In genomic region chr1:16080422-16081150, GRCh38 we compare ENCODE assay signal across 27 cellular contexts. TPM values are rescaled to one million over a fixed set of nuclear protein-coding genes. Genes with fewer than 3 reads are reported as not detected.
DNase-seq lines count a peak whose midpoint lies in the region; ATAC-seq and TF ChIP-seq lines count a peak whose summit lies in the region.
"Had no signal": no experiment of that assay in that cellular context is flagged by ENCODE, and none has a peak within 500 bp of the region (broad histone marks: within the 10 kb centered on the region; RNA-seq: fewer than 3 reads in every experiment).

No MANE protein-coding gene starts in this region.

- H3K4me1 Mint-ChIP-seq in central memory CD8-positive, alpha-beta T cell: peaks cover 14% of the 10 kb centered on the region

- H3K4me3 ChIP-seq in SK-N-SH (ENCODE audit: low read depth in 2 of 2, low read length in 1 of 2) (no peak overlapping the region), Panc1 (ENCODE audit: low read depth in 2 of 2, low read length in 2 of 2) (no peak overlapping the region), stomach (no peak overlapping the region), PC-9 (no peak overlapping the region)
- H3K4me3 ChIP-seq: BLaER1 treated with 17β-estradiol and CSF1 and Interleukin-3, amounts not matched to agents 10 nM and 100 nM; GM12878; GM23248; SK-N-MC had no signal

- H3K27ac ChIP-seq in SK-N-SH (ENCODE audit: low read depth in 2 of 2, low read length in 1 of 2): no peak overlapping the region
- peak overlapping the region; percentile 59 for H3K27ac ChIP-seq in Panc1 (ENCODE audit: low read length)
- H3K27ac ChIP-seq in stomach: no peak overlapping the region
- H3K27ac ChIP-seq in PC-9: no peak overlapping the region
- H3K27ac ChIP-seq: BLaER1 treated with 17β-estradiol and CSF1 and Interleukin-3, amounts not matched to agents 10 nM and 100 nM; GM23248; SK-N-MC had no signal

- no peak for TF ChIP-seq POLR2A in stomach (IDR thresholded peaks at IDR 0.05)

- peak overlapping the region; percentile 71 for H3K27ac Mint-ChIP-seq in central memory CD8-positive, alpha-beta T cell (ENCODE audit: low read depth)
- H3K27ac Mint-ChIP-seq: H9, IgD-negative memory B cell had no signal

- H2AFZ ChIP-seq in SK-N-SH (ENCODE audit: low read depth) (no peak overlapping the region), PC-9 (no peak overlapping the region)
- H2AFZ ChIP-seq: GM23248 had no signal

- ATAC-seq in SK-N-SH treated with all-trans-retinoic acid at 6 μM for 48 hours: no peak
- no peak for ATAC-seq in Panc1
- ATAC-seq in central memory CD8-positive, alpha-beta T cell (replicated peaks; ENCODE audit: extremely low read depth, poor library complexity, severe bottlenecking): no peak
- ATAC-seq in GM18861 (IDR thresholded peaks at IDR 0.05; ENCODE audit: unreplicated experiment): no peak
- no peak for ATAC-seq in GM19397 (IDR thresholded peaks at IDR 0.05; ENCODE audit: unreplicated experiment)
- ATAC-seq: GM12878 had no signal

- H3K9me3 ChIP-seq in SK-N-SH (no peaks in the 10 kb centered on the region), Panc1 (ENCODE audit: control insufficient read depth, insufficient read depth, low read depth, low read length) (no peaks in the 10 kb centered on the region), stomach (no peaks in the 10 kb centered on the region), PC-9 (ENCODE audit: insufficient read depth, low read depth) (no peaks in the 10 kb centered on the region)
- H3K9me3 ChIP-seq: BLaER1 treated with 17β-estradiol and CSF1 and Interleukin-3, amounts not matched to agents 10 nM and 100 nM; Caco-2 had no signal

- H3K9ac ChIP-seq in SK-N-SH: no peak overlapping the region
- H3K9ac ChIP-seq: BLaER1 treated with 17β-estradiol and CSF1 and Interleukin-3, amounts not matched to agents 10 nM and 100 nM; GM23248 had no signal

- TF ChIP-seq CTCF in SK-N-SH (IDR thresholded peaks at IDR 0.05): no peak
- no peak for TF ChIP-seq CTCF in Panc1 (IDR thresholded peaks at IDR 0.05)
- TF ChIP-seq CTCF in stomach (IDR thresholded peaks at IDR 0.05): no peak
- no peak for TF ChIP-seq CTCF in PC-9 (conservative IDR thresholded peaks at IDR 0.05)

- no peak for DNase-seq in SK-N-SH
- DNase-seq in Panc1 (ENCODE audit: low read depth, low spot score): no peak
- DNase-seq in central memory CD8-positive, alpha-beta T cell (ENCODE audit: low spot score in 2 of 2): no peak
- DNase-seq in stomach: peak; percentile 68
- DNase-seq in PC-9: no peak
- DNase-seq: Caco-2; CD4-positive, alpha-beta memory T cell; DMS 273 treated with DMSO at 0.1 percent for 48 hours; DND-41; GM23248; H9; MV-4-11; NCI-H1105 treated with DMSO at 0.1 percent for 48 hours; NCI-H2029 treated with DMSO at 0.1 percent for 48 hours; NCI-H2171; NCI-H345; NCI-H524; NCI-H774; NK-92 treated with Interleukin-12 subunit alpha and Interleukin-12 subunit beta, amount 100 ng/mL, for 24 hours; Right ventricle myocardium superior had no signal

- H3K4me2 ChIP-seq in SK-N-SH (no peak overlapping the region), PC-9 (no peak overlapping the region)
- H3K4me2 ChIP-seq: BLaER1 treated with 17β-estradiol and CSF1 and Interleukin-3, amounts not matched to agents 10 nM and 100 nM had no signal

- no peaks in the 10 kb centered on the region for H3K27me3 ChIP-seq in SK-N-SH (ENCODE audit: insufficient read depth)
- H3K27me3 ChIP-seq in Panc1 (ENCODE audit: control insufficient read depth, insufficient read depth, low read length): no peaks in the 10 kb centered on the region
- no peaks in the 10 kb centered on the region for H3K27me3 ChIP-seq in stomach
- no peaks in the 10 kb centered on the region for H3K27me3 ChIP-seq in PC-9 (ENCODE audit: insufficient read depth, low read depth)
- H3K27me3 ChIP-seq: BLaER1 treated with 17β-estradiol and CSF1 and Interleukin-3, amounts not matched to agents 10 nM and 100 nM had no signal

- no peak overlapping the region for H3K4me3 Mint-ChIP-seq in central memory CD8-positive, alpha-beta T cell
- H3K4me3 Mint-ChIP-seq: CD4-positive, alpha-beta memory T cell; H9; IgD-negative memory B cell had no signal

- TF ChIP-seq EP300 in SK-N-SH (IDR thresholded peaks at IDR 0.05; ENCODE audit: borderline replicate concordance in 1 of 2, low read depth in 1 of 2, low read length in 1 of 2) (no peak), stomach (IDR thresholded peaks at IDR 0.05) (no peak)

- H4K20me1 ChIP-seq in SK-N-SH (ENCODE audit: insufficient read depth) (no peaks in the 10 kb centered on the region), PC-9 (ENCODE audit: insufficient read depth) (no peaks in the 10 kb centered on the region)

- in situ Hi-C loops in Panc1 (cut with HindIII; ENCODE audit: low pct_unique_long_range_greater_than_20kb, low sequenced_read_pairs): no loop called here

- H3K79me2 ChIP-seq in SK-N-SH (ENCODE audit: insufficient read depth): no peaks in the 10 kb centered on the region
- no peaks in the 10 kb centered on the region for H3K79me2 ChIP-seq in PC-9 (ENCODE audit: low read depth)

- WGBS in SK-N-SH (ENCODE audit: low lambda C conversion rate): 91% methylated on average over 5 of the region's 5 CpGs
- WGBS in stomach, 5 donors: 68 to 80% (median 73%) methylated on average over 5 of the region's 5 CpGs

- intact Hi-C loops in Panc1 (cut with micrococcal nuclease; ENCODE audit: unreplicated experiment): no loop called here
- intact Hi-C loops in stomach (cut with DNase I; ENCODE audit: low total_unique reads): loop anchor here (5.0 kb wide), 1 partner anchor 162 kb away; no protein-coding TSS in a partner anchor
- intact Hi-C loops in PC-9 (cut with micrococcal nuclease; ENCODE audit: unreplicated experiment): no loop called here

- H3K9me2 ChIP-seq in SK-N-SH: no peaks in the 10 kb centered on the region
- no peaks in the 10 kb centered on the region for H3K9me2 ChIP-seq in PC-9 (ENCODE audit: insufficient read depth)

- H3K4me1 ChIP-seq in SK-N-SH (ENCODE audit: control insufficient read depth in 1 of 2, insufficient read depth in 2 of 2, low read depth in 1 of 2, low read length in 1 of 2) (peaks cover 12 to 16% of the 10 kb centered on the region in 2 experiments; a peak in 3 of 4 replicates), Panc1 (ENCODE audit: control insufficient read depth, insufficient read depth, low read length) (peaks cover 47% of the 10 kb centered on the region), stomach (peaks cover 7 to 26% (median 20%) of the 10 kb centered on the region in 4 donors), PC-9 (replicated peaks; ENCODE audit: insufficient read depth) (peaks cover 68% of the 10 kb centered on the region)

- H3K36me3 ChIP-seq in SK-N-SH (replicated peaks in 1 of 2; ENCODE audit: control insufficient read depth in 1 of 2, insufficient read depth in 2 of 2, low read length in 1 of 2) (no peaks in the 10 kb centered on the region), Panc1 (ENCODE audit: control insufficient read depth, insufficient read depth, low read length) (no peaks in the 10 kb centered on the region), stomach (no peaks in the 10 kb centered on the region), PC-9 (ENCODE audit: low read depth) (no peaks in the 10 kb centered on the region)
- H3K36me3 ChIP-seq: BLaER1 treated with 17β-estradiol and CSF1 and Interleukin-3, amounts not matched to agents 10 nM and 100 nM had no signal

- no TSS peak for BruUV-seq in Panc1 (replicated peaks; lab: Mats Ljungman, UMichigan)
- BruUV-seq in PC-9 (replicated peaks; lab: Mats Ljungman, UMichigan): no TSS peak

- no peaks in the 10 kb centered on the region for H3K9me3 Mint-ChIP-seq in central memory CD8-positive, alpha-beta T cell
- H3K9me3 Mint-ChIP-seq: CD4-positive, alpha-beta memory T cell; H9; IgD-negative memory B cell had no signal

- no peak for TF ChIP-seq RAD21 in SK-N-SH (IDR thresholded peaks at IDR 0.05; ENCODE audit: low read length)

- H3K36me3 Mint-ChIP-seq in central memory CD8-positive, alpha-beta T cell (ENCODE audit: insufficient read depth): peaks cover 2% of the 10 kb centered on the region
- H3K36me3 Mint-ChIP-seq: CD4-positive, alpha-beta memory T cell had no signal

- H3F3A ChIP-seq in SK-N-SH (replicated peaks; ENCODE audit: insufficient read depth) (peaks cover 23% of the 10 kb centered on the region), PC-9 (ENCODE audit: insufficient read depth, low read depth) (peaks cover 34% of the 10 kb centered on the region)

- POLR2A ChIA-PET in SK-N-SH (lab: Yijun Ruan, JAX) (no interaction called here), Panc1 (lab: Charles Lee) (interaction anchor here (0.6 kb wide), 2 partner anchors 40 to 276 kb away, joined by 5 to 6 read pairs; no protein-coding TSS in a partner anchor), PC-9 (lab: Charles Lee; ENCODE audit: unreplicated experiment) (no interaction called here)

- CTCF ChIA-PET in SK-N-SH (lab: Yijun Ruan, JAX) (interaction anchor here (0.6 to 12.3 kb wide), 20 partner anchors 9 to 285 kb away, joined by 3 to 513 read pairs (median 12); partner anchors contain the start of genes EPHA2 and FAM131C), Panc1 (lab: Charles Lee) (interaction anchor here (0.7 to 2.7 kb wide), 2 partner anchors 53 to 106 kb away, joined by 3 to 25 read pairs; no protein-coding TSS in a partner anchor), PC-9 (lab: Charles Lee) (interaction anchor here (0.6 to 0.7 kb wide), 2 partner anchors 112 to 164 kb away, joined by 3 to 5 read pairs; no protein-coding TSS in a partner anchor)

- H3K27me3 Mint-ChIP-seq in central memory CD8-positive, alpha-beta T cell: no peaks in the 10 kb centered on the region
- H3K27me3 Mint-ChIP-seq: CD4-positive, alpha-beta memory T cell had no signal

RNA-seq across cellular contexts. Expression of gene FAM131C, which starts 7.1 kb away (rescaled TPM):
- polyA plus RNA-seq in SK-N-SH (2012; rRNA removed): 0.97 and 1.6 TPM in 2 replicates
- 0.71 and 1.2 TPM in 2 replicates for polyA plus RNA-seq in SK-N-SH (2012; cell fraction: cytosol; rRNA removed)
- 0.95 and 2.1 TPM in 2 replicates for polyA plus RNA-seq in SK-N-SH (2012; cell fraction: nucleus; rRNA removed)
- total RNA-seq in Panc1 (2021; ENCODE audit: unreplicated experiment): 3.4 TPM
- polyA plus RNA-seq in Panc1 (2012; ENCODE audit: insufficient read length): 6.9 TPM
- total RNA-seq in stomach: not detected
- under 1 TPM in 2 of 3 donors, not detected in 1; 0.35 to 0.37 TPM for polyA plus RNA-seq in stomach
- total RNA-seq in PC-9 (2021): 7.4 and 12.3 TPM in 2 replicates
- total RNA-seq: CD4-positive, alpha-beta memory T cell; GM12878 had no signal
- polyA plus RNA-seq: IgD-negative memory B cell had no signal

RNA-seq across cellular contexts. Expression of gene CLCNKB, which starts 37.0 kb away (rescaled TPM):
- polyA plus RNA-seq in SK-N-SH (2012; rRNA removed) (0.37 and 0.41 TPM in 2 replicates), stomach (under 1 TPM; 0.19 to 0.60 (median 0.31) TPM)
- 0.18 and 0.25 TPM in 2 replicates for polyA plus RNA-seq in SK-N-SH (2012; cell fraction: cytosol; rRNA removed)
- polyA plus RNA-seq in SK-N-SH (2012; cell fraction: nucleus; rRNA removed): 2.0 and 2.4 TPM in 2 replicates
- total RNA-seq in Panc1 (2021; ENCODE audit: unreplicated experiment) (not detected), stomach (under 1 TPM in 1 of 5 donors, not detected in 4; 0.92 TPM), PC-9 (2021) (1.1 and 1.9 TPM in 2 replicates)
- not detected for polyA plus RNA-seq in Panc1 (2012; ENCODE audit: insufficient read length)
- total RNA-seq: Caco-2; CD4-positive, alpha-beta memory T cell; GM12878; GM23248 had no signal
- polyA plus RNA-seq: CD4-positive, alpha-beta memory T cell; GM23248; IgD-negative memory B cell had no signal

RNA-seq across cellular contexts. Expression of gene CLCNKA, which starts 58.8 kb away (rescaled TPM):
- polyA plus RNA-seq in SK-N-SH (2012; rRNA removed) (0.03 TPM in 2 replicates), stomach (1 to 10 TPM; 2.7 to 6.0 (median 3.9) TPM)
- polyA plus RNA-seq in SK-N-SH (2012; cell fraction: cytosol; rRNA removed): 0.01 TPM in 1 of 2 replicates, not detected in the other
- polyA plus RNA-seq in SK-N-SH (2012; cell fraction: nucleus; rRNA removed): 0.24 and 0.46 TPM in 2 replicates
- total RNA-seq in Panc1 (2021; ENCODE audit: unreplicated experiment) (0.57 TPM), stomach (10 to 100 TPM in 1 of 5 donors, 1 to 10 TPM in 1, under 1 TPM in 1, not detected in 2; 0.55 to 16.1 (median 5.1) TPM), PC-9 (2021) (1.0 and 1.1 TPM in 2 replicates)
- polyA plus RNA-seq in Panc1 (2012; ENCODE audit: insufficient read length): 0.63 TPM
- total RNA-seq: Caco-2; CD4-positive, alpha-beta memory T cell; GM12878; GM23248 had no signal
- polyA plus RNA-seq: CD4-positive, alpha-beta memory T cell; GM23248; IgD-negative memory B cell had no signal
